ENCODE assay signal across 26 cellular contexts in genomic region chr17:44798352-44798751, GRCh38. TPM values are rescaled to one million over a fixed set of nuclear protein-coding genes. Genes with fewer than 3 reads are reported as not detected.
DNase-seq lines count a peak whose midpoint lies in the region; ATAC-seq and TF ChIP-seq lines count a peak whose summit lies in the region.
"Had no signal": no experiment of that assay in that cellular context is flagged by ENCODE, and none has a peak within 500 bp of the region (broad histone marks: within the 10 kb centered on the region; RNA-seq: fewer than 3 reads in every experiment).

No MANE protein-coding gene starts in this region.

- DNase-seq in brain microvascular endothelial cell (no peak), heart right ventricle (no peak), nephron progenitor cell (no peak), uterus (no peak), natural killer cell (no peak)
- DNase-seq in activated CD4-positive, alpha-beta T cell treated with anti-CD3 and anti-CD28 coated beads, Interleukin-2, amount 10 ng/mL, durations not matched to agents 24 days and 14 days: no peak
- DNase-seq: activated B cell treated with CpG ODN at 0.5 μM for 24 hours; activated CD4-positive, alpha-beta memory T cell treated with anti-CD3 and anti-CD28 coated beads for 36 hours; activated CD8-positive, alpha-beta memory T cell treated with anti-CD3 and anti-CD28 coated beads, Interleukin-2, amount 50 U/mL, for 48 hours; activated naive CD8-positive, alpha-beta T cell treated with anti-CD3 and anti-CD28 coated beads for 36 hours; effector CD8-positive, alpha-beta T cell; erythroblast; foreskin melanocyte; NCI-H1105 treated with DMSO at 0.1 percent for 48 hours; NCI-H2029 treated with DMSO at 0.1 percent for 48 hours; NCI-H226; NCI-H748 treated with DMSO at 0.1 percent for 48 hours; stimulated activated naive B cell treated with anti-CD40 and anti-IgM and Interleukin-4, amounts not matched to agents 10 μg/mL and 1 μg/mL and 100 μg/mL, for 72 hours; SW 1271; thyroid gland had no signal

- H3K4me1 ChIP-seq in heart right ventricle (peaks cover 4 to 87% (median 52%) of the 10 kb centered on the region in 9 donors), uterus (peaks cover 6 to 12% of the 10 kb centered on the region in 2 donors)

- H3K27me3 Mint-ChIP-seq in nephron progenitor cell (ENCODE audit: low read depth, poor library complexity) (no peaks in the 10 kb centered on the region), natural killer cell (ENCODE audit: low read depth in 2 of 2) (peaks cover 0 to 3% of the 10 kb centered on the region in 2 donors)
- peaks cover 11% of the 10 kb centered on the region for H3K27me3 Mint-ChIP-seq in activated CD4-positive, alpha-beta T cell treated with anti-CD3 and anti-CD28 coated beads, Interleukin-2, amount 10 ng/mL, durations not matched to agents 24 days and 14 days
- H3K27me3 Mint-ChIP-seq: activated B cell treated with CpG ODN at 0.5 μM for 24 hours; activated naive CD8-positive, alpha-beta T cell treated with anti-CD3 and anti-CD28 coated beads for 36 hours; progenitor cell of endocrine pancreas; stimulated activated naive B cell treated with anti-CD40 and anti-IgM and Interleukin-4, amounts not matched to agents 10 μg/mL and 1 μg/mL and 100 μg/mL, for 72 hours had no signal

- ATAC-seq in heart right ventricle: peak in 2 of 8 donors; percentile 64 to 74
- no peak for ATAC-seq in natural killer cell
- ATAC-seq in HG02642 (IDR thresholded peaks at IDR 0.05; ENCODE audit: poor library complexity, unreplicated experiment): no peak
- ATAC-seq: activated T-helper 17 cell treated with anti-CD3 and anti-CD28 coated beads, Interleukin-2, amount 50 U/mL, for 72 hours; stimulated activated naive B cell treated with anti-CD40 and anti-IgM and Interleukin-4, amounts not matched to agents 10 μg/mL and 1 μg/mL and 100 μg/mL, for 72 hours had no signal

- H3K9me3 ChIP-seq in heart right ventricle (no peaks in the 10 kb centered on the region), uterus (no peaks in the 10 kb centered on the region)
- H3K9me3 ChIP-seq: neutrophil, thyroid gland had no signal

- no peak for TF ChIP-seq POLR2A in uterus (IDR thresholded peaks at IDR 0.05)

- TF ChIP-seq CTCF in brain microvascular endothelial cell (IDR thresholded peaks at IDR 0.05; ENCODE audit: low read depth, low read length, missing control alignments) (no peak), heart right ventricle (IDR thresholded peaks at IDR 0.05) (no peak), nephron progenitor cell (IDR thresholded peaks at IDR 0.05) (no peak), uterus (IDR thresholded peaks at IDR 0.05) (no peak), natural killer cell (IDR thresholded peaks at IDR 0.05) (no peak)

- WGBS in heart right ventricle, 2 donors: 61 to 67% methylated on average over 2 of the region's 2 CpGs

- H3K27ac ChIP-seq in brain microvascular endothelial cell: peak overlapping the region; percentile 72
- H3K27ac ChIP-seq in heart right ventricle: peak overlapping the region; percentile 42 to 85 (median 76)
- H3K27ac ChIP-seq in uterus: peak overlapping the region; percentile 81 to 98
- H3K27ac ChIP-seq: neutrophil, thyroid gland had no signal

- H3K9me3 Mint-ChIP-seq in nephron progenitor cell (no peaks in the 10 kb centered on the region), natural killer cell (no peaks in the 10 kb centered on the region)
- H3K9me3 Mint-ChIP-seq in activated CD4-positive, alpha-beta T cell treated with anti-CD3 and anti-CD28 coated beads, Interleukin-2, amount 10 ng/mL, durations not matched to agents 24 days and 14 days: no peaks in the 10 kb centered on the region
- H3K9me3 Mint-ChIP-seq: activated B cell treated with CpG ODN at 0.5 μM for 24 hours; activated CD4-positive, alpha-beta memory T cell treated with anti-CD3 and anti-CD28 coated beads for 36 hours; activated naive CD8-positive, alpha-beta T cell treated with anti-CD3 and anti-CD28 coated beads for 36 hours; activated T-helper 17 cell treated with anti-CD3 and anti-CD28 coated beads, Interleukin-2, amount 50 U/mL, for 72 hours; stimulated activated naive B cell treated with anti-CD40 and anti-IgM and Interleukin-4, amounts not matched to agents 10 μg/mL and 1 μg/mL and 100 μg/mL, for 72 hours had no signal

- H3K27ac Mint-ChIP-seq in nephron progenitor cell (peak overlapping the region; percentile 22), natural killer cell (no peak overlapping the region)
- H3K27ac Mint-ChIP-seq in activated CD4-positive, alpha-beta T cell treated with anti-CD3 and anti-CD28 coated beads, Interleukin-2, amount 10 ng/mL, durations not matched to agents 24 days and 14 days: no peak overlapping the region
- H3K27ac Mint-ChIP-seq: activated B cell treated with CpG ODN at 0.5 μM for 24 hours; activated CD4-positive, alpha-beta memory T cell treated with anti-CD3 and anti-CD28 coated beads for 36 hours; activated naive CD8-positive, alpha-beta T cell treated with anti-CD3 and anti-CD28 coated beads for 36 hours; activated T-helper 17 cell treated with anti-CD3 and anti-CD28 coated beads, Interleukin-2, amount 50 U/mL, for 72 hours; progenitor cell of endocrine pancreas; stimulated activated naive B cell treated with anti-CD40 and anti-IgM and Interleukin-4, amounts not matched to agents 10 μg/mL and 1 μg/mL and 100 μg/mL, for 72 hours had no signal

- intact Hi-C loops in heart right ventricle (cut with DNase I): no loop called here
- intact Hi-C loops in uterus (cut with DNase I; ENCODE audit: low total_unique reads): no loop called here
- intact Hi-C loops in activated CD4-positive, alpha-beta T cell treated with anti-CD3 and anti-CD28 coated beads, Interleukin-2, amount 10 ng/mL, durations not matched to agents 24 days and 14 days (cut with micrococcal nuclease): no loop called here
- intact Hi-C loops in natural killer cell (cut with micrococcal nuclease): no loop called here

- H3K36me3 Mint-ChIP-seq in nephron progenitor cell (ENCODE audit: low read depth) (peaks cover 60% of the 10 kb centered on the region), natural killer cell (no peaks in the 10 kb centered on the region)
- no peaks in the 10 kb centered on the region for H3K36me3 Mint-ChIP-seq in activated CD4-positive, alpha-beta T cell treated with anti-CD3 and anti-CD28 coated beads, Interleukin-2, amount 10 ng/mL, durations not matched to agents 24 days and 14 days (ENCODE audit: low read depth)
- H3K36me3 Mint-ChIP-seq: activated CD4-positive, alpha-beta memory T cell treated with anti-CD3 and anti-CD28 coated beads for 36 hours; activated naive CD8-positive, alpha-beta T cell treated with anti-CD3 and anti-CD28 coated beads for 36 hours; stimulated activated naive B cell treated with anti-CD40 and anti-IgM and Interleukin-4, amounts not matched to agents 10 μg/mL and 1 μg/mL and 100 μg/mL, for 72 hours had no signal

- H3K4me1 Mint-ChIP-seq in nephron progenitor cell (peaks cover 22% of the 10 kb centered on the region), natural killer cell (no peaks in the 10 kb centered on the region)
- H3K4me1 Mint-ChIP-seq in activated CD4-positive, alpha-beta T cell treated with anti-CD3 and anti-CD28 coated beads, Interleukin-2, amount 10 ng/mL, durations not matched to agents 24 days and 14 days: peaks cover 14% of the 10 kb centered on the region
- H3K4me1 Mint-ChIP-seq: activated B cell treated with CpG ODN at 0.5 μM for 24 hours; activated T-helper 17 cell treated with anti-CD3 and anti-CD28 coated beads, Interleukin-2, amount 50 U/mL, for 72 hours had no signal

- H3K4me3 ChIP-seq in brain microvascular endothelial cell (ENCODE audit: low read depth, low read length) (no peak overlapping the region), heart right ventricle (peak overlapping the region in 3 of 10 donors; percentile 8 to 18 (median 14)), uterus (no peak overlapping the region)
- H3K4me3 ChIP-seq: thyroid gland had no signal

- H3K4me3 Mint-ChIP-seq in nephron progenitor cell (no peak overlapping the region), natural killer cell (no peak overlapping the region)
- H3K4me3 Mint-ChIP-seq in activated CD4-positive, alpha-beta T cell treated with anti-CD3 and anti-CD28 coated beads, Interleukin-2, amount 10 ng/mL, durations not matched to agents 24 days and 14 days: no peak overlapping the region
- H3K4me3 Mint-ChIP-seq: activated B cell treated with CpG ODN at 0.5 μM for 24 hours; activated CD4-positive, alpha-beta memory T cell treated with anti-CD3 and anti-CD28 coated beads for 36 hours; activated naive CD8-positive, alpha-beta T cell treated with anti-CD3 and anti-CD28 coated beads for 36 hours; activated T-helper 17 cell treated with anti-CD3 and anti-CD28 coated beads, Interleukin-2, amount 50 U/mL, for 72 hours; stimulated activated naive B cell treated with anti-CD40 and anti-IgM and Interleukin-4, amounts not matched to agents 10 μg/mL and 1 μg/mL and 100 μg/mL, for 72 hours had no signal

- H3K36me3 ChIP-seq in brain microvascular endothelial cell (replicated peaks) (peaks cover 9% of the 10 kb centered on the region), heart right ventricle (peaks cover 0 to 30% (median 0%) of the 10 kb centered on the region in 9 donors), uterus (no peaks in the 10 kb centered on the region)
- H3K36me3 ChIP-seq: neutrophil, thyroid gland had no signal

- no peaks in the 10 kb centered on the region for H3K27me3 ChIP-seq in brain microvascular endothelial cell (replicated peaks)
- no peaks in the 10 kb centered on the region for H3K27me3 ChIP-seq in heart right ventricle
- no peaks in the 10 kb centered on the region for H3K27me3 ChIP-seq in uterus
- H3K27me3 ChIP-seq: thyroid gland had no signal

- in situ Hi-C loops in brain microvascular endothelial cell (cut with HindIII; ENCODE audit: low pct_ligation_motif_present, low sequenced_read_pairs): loop anchor here (25.0 kb wide), 1 partner anchor 89 kb away; the partner anchor contains the start of gene EFTUD2

RNA-seq across cellular contexts. Expression of gene GJC1, which starts 31.7 kb away (rescaled TPM):
- total RNA-seq in heart right ventricle (10 to 100 TPM; 13.9 to 41.5 (median 23.8) TPM), uterus (10 to 100 TPM; 10.6 to 79.4 (median 50.2) TPM), natural killer cell (under 1 TPM in 1 of 3 donors, not detected in 2; 0.16 TPM)
- polyA plus RNA-seq in heart right ventricle: 10 to 100 TPM; 10.9 to 17.0 TPM
- 6.1 and 7.5 TPM in 2 replicates for total RNA-seq in activated CD4-positive, alpha-beta T cell treated with anti-CD3 and anti-CD28 coated beads, Interleukin-2, amount 10 ng/mL, durations not matched to agents 24 days and 14 days

RNA-seq across cellular contexts. Expression of gene ADAM11, which starts 39.6 kb away (rescaled TPM):
- 10 to 100 TPM in 4 of 10 donors, 1 to 10 TPM in 6; 3.2 to 18.3 (median 7.8) TPM for total RNA-seq in heart right ventricle
- polyA plus RNA-seq in heart right ventricle: 10 to 100 TPM in 1 of 2 donors, under 1 TPM in 1; 0.75 to 13.0 TPM
- total RNA-seq in uterus: 1 to 10 TPM; 1.2 to 5.5 (median 2.1) TPM
- total RNA-seq in activated CD4-positive, alpha-beta T cell treated with anti-CD3 and anti-CD28 coated beads, Interleukin-2, amount 10 ng/mL, durations not matched to agents 24 days and 14 days: 0.12 TPM in 2 replicates
- total RNA-seq in natural killer cell: under 1 TPM; 0.18 to 0.28 (median 0.28) TPM

RNA-seq across cellular contexts. Expression of gene HIGD1B, which starts 49.3 kb away (rescaled TPM):
- total RNA-seq in heart right ventricle (10 to 100 TPM in 4 of 10 donors, 1 to 10 TPM in 6; 4.7 to 26.6 (median 8.1) TPM), uterus (1 to 10 TPM in 2 of 4 donors, not detected in 2; 2.7 to 8.8 TPM), natural killer cell (not detected)
- polyA plus RNA-seq in heart right ventricle: 10 to 100 TPM; 24.3 to 61.9 TPM
- not detected in 2 replicates for total RNA-seq in activated CD4-positive, alpha-beta T cell treated with anti-CD3 and anti-CD28 coated beads, Interleukin-2, amount 10 ng/mL, durations not matched to agents 24 days and 14 days
- total RNA-seq: activated B cell treated with CpG ODN at 0.5 μM for 24 hours; activated CD4-positive, alpha-beta memory T cell treated with anti-CD3 and anti-CD28 coated beads for 36 hours; activated naive CD8-positive, alpha-beta T cell treated with anti-CD3 and anti-CD28 coated beads for 36 hours; activated T-helper 17 cell treated with anti-CD3 and anti-CD28 coated beads, Interleukin-2, amount 50 U/mL, for 72 hours; lung microvascular endothelial cell; MCF 10A; progenitor cell of endocrine pancreas; thyroid gland had no signal
